31 cellular contexts compared by ENCODE assay signal in the genomic region with DNA sequence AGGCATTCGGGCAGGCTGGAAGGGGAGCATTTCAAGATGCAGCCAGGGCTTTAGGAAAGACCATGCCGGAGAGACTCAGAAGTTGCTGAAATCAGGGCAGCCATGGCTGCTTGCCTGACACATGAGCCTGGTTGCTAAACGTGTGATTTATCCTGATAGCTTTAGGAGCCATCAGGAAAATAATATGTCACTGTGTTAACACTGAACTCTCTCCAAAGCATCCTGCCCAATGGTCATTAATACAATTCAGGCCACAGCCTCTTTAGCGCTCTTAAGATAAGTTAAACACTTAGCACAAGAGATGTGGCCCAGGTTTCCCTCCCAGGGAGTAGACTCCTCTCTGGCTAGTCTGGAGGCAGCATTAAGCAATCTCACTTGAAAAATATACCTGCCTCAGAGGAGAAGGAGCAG.
"Had no signal": no experiment of that assay in that cellular context is flagged by ENCODE, and none has a peak within 500 bp of the region (broad histone marks: within the 10 kb centered on the region; RNA-seq: fewer than 3 reads in every experiment).

No MANE protein-coding gene starts in this region.

- H3K27ac ChIP-seq: adrenal gland, ascending aorta, brain microvascular endothelial cell, coronary artery, dorsolateral prefrontal cortex, hepatocyte, pancreas, prostate gland, vagina had no signal

- H3K4me1 ChIP-seq: adrenal gland, ascending aorta, pancreas, prostate gland, tibial nerve, vagina had no signal

- H3K36me3 ChIP-seq: adrenal gland, ascending aorta, brain microvascular endothelial cell, pancreas, prostate gland, tibial nerve, vagina had no signal

- DNase-seq: activated CD4-positive, alpha-beta memory T cell treated with anti-CD3 and anti-CD28 coated beads for 36 hours; activated CD4-positive, alpha-beta T cell treated with anti-CD3 and anti-CD28 coated beads, Interleukin-2, amount 10 ng/mL, durations not matched to agents 24 days and 14 days; activated CD4-positive, CD25-positive, alpha-beta regulatory T cell treated with anti-CD3 and anti-CD28 coated beads, Interleukin-2, amount 50 U/mL, for 72 hours; activated CD8-positive, alpha-beta memory T cell treated with anti-CD3 and anti-CD28 coated beads, Interleukin-2, amount 50 U/mL, for 4 hours; activated effector memory CD4-positive, alpha-beta T cell treated with anti-CD3 and anti-CD28 coated beads, Interleukin-2, amount 50 U/mL, for 16 hours; activated naive CD4-positive, alpha-beta T cell treated with anti-CD3 and anti-CD28 coated beads for 36 hours; activated naive CD8-positive, alpha-beta T cell treated with anti-CD3 and anti-CD28 coated beads for 36 hours; activated T-cell treated with anti-CD3 and anti-CD28 coated beads, Interleukin-2, amount 50 U/mL, for 1 hour; adrenal gland; brain microvascular endothelial cell; dorsolateral prefrontal cortex; effector memory CD4-positive, alpha-beta T cell; glutamatergic neuron; islet precursor cell; mucosa of descending colon; pancreas; retina; stimulated activated CD4-positive, alpha-beta T cell treated with anti-CD3 and anti-CD28 coated beads, Interleukin-15, amount 100 ng/mL, for 24 hours; stimulated activated CD4-positive, alpha-beta T cell treated with anti-CD3 and anti-CD28 coated beads, Interleukin-2, amount 100 ng/mL, for 24 hours; stimulated activated naive CD4-positive, alpha-beta T cell treated with Interleukin-2 at 50 U/mL for 16 hours; T-helper 17 cell had no signal

- H3K27ac Mint-ChIP-seq: activated CD4-positive, alpha-beta memory T cell treated with anti-CD3 and anti-CD28 coated beads for 36 hours; activated CD4-positive, alpha-beta T cell treated with anti-CD3 and anti-CD28 coated beads, Interleukin-2, amount 10 ng/mL, durations not matched to agents 24 days and 14 days; activated naive CD4-positive, alpha-beta T cell treated with anti-CD3 and anti-CD28 coated beads for 36 hours; activated naive CD8-positive, alpha-beta T cell treated with anti-CD3 and anti-CD28 coated beads for 36 hours; activated T-helper 1 cell treated with anti-CD3 and anti-CD28 coated beads, Interleukin-12 subunit alpha, Interleukin-12 subunit beta, Interleukin-2, Interleukin-4 antibody, amounts not matched to agents 30 ng/mL and 10 ng/mL and 1 ng/mL, durations not matched to agents 14 hours and 24 hours and 36 hours; memory B cell; natural killer cell treated with Interleukin-12 subunit alpha and Interleukin-12 subunit beta and Interleukin-15 and Interleukin-18, amount 100 ng/mL, for 72 hours; T-helper 17 cell had no signal

- H3K4me1 Mint-ChIP-seq: activated CD4-positive, alpha-beta T cell treated with anti-CD3 and anti-CD28 coated beads, Interleukin-2, amount 10 ng/mL, durations not matched to agents 24 days and 14 days; activated naive CD8-positive, alpha-beta T cell treated with anti-CD3 and anti-CD28 coated beads for 36 hours; memory B cell; T-helper 17 cell had no signal

- H3K27me3 ChIP-seq: adrenal gland, ascending aorta, brain microvascular endothelial cell, dorsolateral prefrontal cortex, hepatocyte, pancreas, tibial nerve, vagina had no signal

- H3K9me3 ChIP-seq: adrenal gland, ascending aorta, mucosa of descending colon, pancreas, prostate gland, tibial nerve, vagina had no signal

- H3K4me3 Mint-ChIP-seq: activated CD4-positive, alpha-beta memory T cell treated with anti-CD3 and anti-CD28 coated beads for 36 hours; activated CD4-positive, alpha-beta T cell treated with anti-CD3 and anti-CD28 coated beads, Interleukin-2, amount 10 ng/mL, durations not matched to agents 24 days and 14 days; activated naive CD4-positive, alpha-beta T cell treated with anti-CD3 and anti-CD28 coated beads for 36 hours; activated naive CD8-positive, alpha-beta T cell treated with anti-CD3 and anti-CD28 coated beads for 36 hours; activated T-helper 1 cell treated with anti-CD3 and anti-CD28 coated beads, Interleukin-12 subunit alpha, Interleukin-12 subunit beta, Interleukin-2, Interleukin-4 antibody, amounts not matched to agents 30 ng/mL and 10 ng/mL and 1 ng/mL, durations not matched to agents 14 hours and 24 hours and 36 hours; memory B cell; natural killer cell treated with Interleukin-12 subunit alpha and Interleukin-12 subunit beta and Interleukin-15 and Interleukin-18, amount 100 ng/mL, for 72 hours; T-helper 17 cell had no signal

- H3K36me3 Mint-ChIP-seq: activated CD4-positive, alpha-beta memory T cell treated with anti-CD3 and anti-CD28 coated beads for 36 hours; activated naive CD8-positive, alpha-beta T cell treated with anti-CD3 and anti-CD28 coated beads for 36 hours; memory B cell; natural killer cell treated with Interleukin-12 subunit alpha and Interleukin-12 subunit beta and Interleukin-15 and Interleukin-18, amount 100 ng/mL, for 72 hours had no signal

- H3K9me3 Mint-ChIP-seq: activated CD4-positive, alpha-beta memory T cell treated with anti-CD3 and anti-CD28 coated beads for 36 hours; activated CD4-positive, alpha-beta T cell treated with anti-CD3 and anti-CD28 coated beads, Interleukin-2, amount 10 ng/mL, durations not matched to agents 24 days and 14 days; activated naive CD4-positive, alpha-beta T cell treated with anti-CD3 and anti-CD28 coated beads for 36 hours; activated naive CD8-positive, alpha-beta T cell treated with anti-CD3 and anti-CD28 coated beads for 36 hours; activated T-helper 1 cell treated with anti-CD3 and anti-CD28 coated beads, Interleukin-12 subunit alpha, Interleukin-12 subunit beta, Interleukin-2, Interleukin-4 antibody, amounts not matched to agents 30 ng/mL and 10 ng/mL and 1 ng/mL, durations not matched to agents 14 hours and 24 hours and 36 hours; natural killer cell treated with Interleukin-12 subunit alpha and Interleukin-12 subunit beta and Interleukin-15 and Interleukin-18, amount 100 ng/mL, for 72 hours had no signal

- H3K4me3 ChIP-seq: adrenal gland, ascending aorta, coronary artery, dorsolateral prefrontal cortex, hepatocyte, mucosa of descending colon, pancreas, prostate gland, smooth muscle cell, tibial nerve, vagina had no signal
